Comparison of ENCODE assay signal across 8 cellular contexts in genomic region chr10:105161149-105161548, GRCh38.
"Had no signal": no experiment of that assay in that cellular context is flagged by ENCODE, and none has a peak within 500 bp of the region (broad histone marks: within the 10 kb centered on the region; RNA-seq: fewer than 3 reads in every experiment).

No MANE protein-coding gene starts in this region.

- DNase-seq: GDM1, GF-D8 had no signal

- FAIRE-seq: G401.6, GM12878, GM12891, GM12892, GM18507, GM19239 had no signal

- ATAC-seq: GM12878 had no signal

- H3K4me3 ChIP-seq: GM12878 had no signal
